ENCODE assay signal across 13 cellular contexts in genomic region chr2:131016826-131017596, GRCh38.
A peak's percentile ranks its signal among the peaks of the same experiment; 100 is the strongest.
DNase-seq lines count a peak whose midpoint lies in the region; TF ChIP-seq lines count a peak whose summit lies in the region.
"Had no signal": no experiment of that assay in that cellular context is flagged by ENCODE, and none has a peak within 500 bp of the region (broad histone marks: within the 10 kb centered on the region; RNA-seq: fewer than 3 reads in every experiment).

No MANE protein-coding gene starts in this region.

- H3K9me2 ChIP-seq in SK-N-SH, result no peaks in the 10 kb centered on the region

- H3K27me3 ChIP-seq in SK-N-SH (ENCODE audit: insufficient read depth), result no peaks in the 10 kb centered on the region; the same call in 1 of the 2 replicates
- peaks cover 0 to 5% (median 0%) of the 10 kb centered on the region in 4 donors for H3K27me3 ChIP-seq in esophagus squamous epithelium

- H3F3A ChIP-seq in SK-N-SH (replicated peaks; ENCODE audit: insufficient read depth), result peaks cover 5% of the 10 kb centered on the region

- no peak for TF ChIP-seq POLR2A in esophagus squamous epithelium (IDR thresholded peaks at IDR 0.05)

- no peak for TF ChIP-seq CTCF in SK-N-SH (IDR thresholded peaks at IDR 0.05)
- TF ChIP-seq CTCF in esophagus squamous epithelium (IDR thresholded peaks at IDR 0.05), result no peak

- H3K9me3 ChIP-seq in SK-N-SH, result no peaks in the 10 kb centered on the region
- H3K9me3 ChIP-seq in esophagus squamous epithelium, result no peaks in the 10 kb centered on the region

- no peaks in the 10 kb centered on the region for H3K79me2 ChIP-seq in SK-N-SH (ENCODE audit: insufficient read depth)

- H3K4me1 ChIP-seq in SK-N-SH (ENCODE audit: control insufficient read depth in 1 of 2, insufficient read depth in 2 of 2, low read depth in 1 of 2, low read length in 1 of 2), result no peaks in the 10 kb centered on the region; a peak in 1 of 4 replicates
- peaks cover 8 to 27% (median 9%) of the 10 kb centered on the region in 3 donors for H3K4me1 ChIP-seq in esophagus squamous epithelium

- peak overlapping the region in 1 of 2 experiments; percentile 33; a peak in 1 of 4 replicates for H3K4me3 ChIP-seq in SK-N-SH (ENCODE audit: low read depth in 2 of 2, low read length in 1 of 2)
- H3K4me3 ChIP-seq in esophagus squamous epithelium, result peak overlapping the region in 1 of 4 donors; percentile 15

- 25% methylated on average over 6 of the region's 6 CpGs for WGBS in SK-N-SH (ENCODE audit: low lambda C conversion rate)
- 18 to 30% methylated on average over 6 of the region's 6 CpGs for whole genome bisulfite sequencing in esophagus squamous epithelium, 2 donors

- DNase-seq in EL (peak; percentile 14), SK-N-SH (no peak), esophagus squamous epithelium (lab: John Stamatoyannopoulos, UW) (no peak), putamen (ENCODE audit: low spot score) (peak; percentile 80), NCI-H345 (lab: John Stamatoyannopoulos, UW) (no peak), COLO668 (lab: John Stamatoyannopoulos, UW; ENCODE audit: unreplicated experiment) (no peak)
- DNase-seq in activated naive CD4-positive, alpha-beta T cell treated with anti-CD3 and anti-CD28 coated beads, Interleukin-2, amount 50 U/mL, for 16 hours, result no peak
- DNase-seq in stimulated activated CD4-positive, alpha-beta T cell treated with anti-CD3 and anti-CD28 coated beads, Interleukin-12 subunit alpha, Interleukin-12 subunit beta, amount 100 ng/mL, for 4 hours, result no peak
- DNase-seq: activated CD8-positive, alpha-beta T cell treated with anti-CD3 and anti-CD28 coated beads, Interleukin-2, amount 10 ng/mL, durations not matched to agents 7 days and 5 days; Karpas-422; mesendoderm; NCI-H446 treated with DMSO at 0.1 percent for 48 hours; stimulated activated CD8-positive, alpha-beta memory T cell treated with anti-CD3 and anti-CD28 coated beads, Interleukin-4, amount 100 ng/mL, for 48 hours had no signal

- TF ChIP-seq EP300 in SK-N-SH (IDR thresholded peaks at IDR 0.05; ENCODE audit: borderline replicate concordance in 1 of 2, low read depth in 1 of 2, low read length in 1 of 2), result no peak

- POLR2A ChIA-PET in SK-N-SH (lab: Yijun Ruan, JAX), result no interaction called here

- H3K9ac ChIP-seq in SK-N-SH, result peak overlapping the region; percentile 2; the same call in 1 of the 2 replicates

- H4K20me1 ChIP-seq in SK-N-SH (ENCODE audit: insufficient read depth), result no peaks in the 10 kb centered on the region

- H2AFZ ChIP-seq in SK-N-SH (ENCODE audit: low read depth), result peak overlapping the region; percentile 37; the same call in 1 of the 2 replicates

- H3K36me3 ChIP-seq in SK-N-SH (replicated peaks in 1 of 2; ENCODE audit: control insufficient read depth in 1 of 2, insufficient read depth in 2 of 2, low read length in 1 of 2) (no peaks in the 10 kb centered on the region), esophagus squamous epithelium (no peaks in the 10 kb centered on the region)

- peak overlapping the region; percentile 67 for H3K4me2 ChIP-seq in SK-N-SH

- no peak for TF ChIP-seq RAD21 in SK-N-SH (IDR thresholded peaks at IDR 0.05; ENCODE audit: low read length)

- intact Hi-C loops in esophagus squamous epithelium (cut with DNase I), result no loop called here

- CTCF ChIA-PET in SK-N-SH (lab: Yijun Ruan, JAX), result interaction anchor here (1.3 kb wide), 1 partner anchor 13 kb away, joined by 3 read pairs; no protein-coding TSS in a partner anchor

- H3K27ac ChIP-seq in SK-N-SH (ENCODE audit: low read depth in 2 of 2, low read length in 1 of 2) (no peak overlapping the region), esophagus squamous epithelium (peak overlapping the region; percentile 58 to 72 (median 64))

TF ChIP-seq in SK-N-SH, 30 proteins besides CTCF, POLR2A, EP300 and RAD21:
- TF ChIP-seq JUND (IDR thresholded peaks at IDR 0.05), result no peak
- no peak for TF ChIP-seq MAX (IDR thresholded peaks at IDR 0.05; ENCODE audit: low read depth)
- TF ChIP-seq IRF3 (IDR thresholded peaks at IDR 0.05; ENCODE audit: low read depth, low read length), result no peak
- no peak for TF ChIP-seq CHD2 (IDR thresholded peaks at IDR 0.05; ENCODE audit: low read length, partially characterized antibody)
- TF ChIP-seq FOXJ3 (CRISPR knock-in tag; IDR thresholded peaks at IDR 0.05), result no peak
- TF ChIP-seq TEAD4 (IDR thresholded peaks at IDR 0.05; ENCODE audit: borderline replicate concordance, insufficient read depth), result no peak
- no peak for TF ChIP-seq RXRA (IDR thresholded peaks at IDR 0.05; ENCODE audit: borderline replicate concordance, low read depth)
- TF ChIP-seq ELF1 (IDR thresholded peaks at IDR 0.05), result no peak
- TF ChIP-seq SMC3 (IDR thresholded peaks at IDR 0.05; ENCODE audit: low read depth, low read length), result no peak
- no peak for TF ChIP-seq RFX5 (IDR thresholded peaks at IDR 0.05; ENCODE audit: low read length)
- TF ChIP-seq SIN3A (IDR thresholded peaks at IDR 0.05; ENCODE audit: borderline replicate concordance, low read depth, low read length), result no peak
- TF ChIP-seq TAF1 (IDR thresholded peaks at IDR 0.05; ENCODE audit: borderline replicate concordance, low read depth, low read length), result no peak
- no peak for TF ChIP-seq MXI1 (IDR thresholded peaks at IDR 0.05; ENCODE audit: low read depth, low read length)
- no peak for TF ChIP-seq NFIC (IDR thresholded peaks at IDR 0.05; ENCODE audit: borderline replicate concordance)
- no peak for TF ChIP-seq USF1 (IDR thresholded peaks at IDR 0.05; ENCODE audit: borderline replicate concordance, low read depth)

Comparison
In these comparisons a context has a peak if more than half of its experiments do, and no peak if none do; other contexts are left out.
1. DNase-seq: peak in EL (single experiment) and putamen (single experiment); none in SK-N-SH (single experiment), esophagus squamous epithelium (single experiment), activated naive CD4-positive, alpha-beta T cell treated with anti-CD3 and anti-CD28 coated beads, Interleukin-2, amount 50 U/mL, for 16 hours (single experiment), NCI-H345 (single experiment), stimulated activated CD4-positive, alpha-beta T cell treated with anti-CD3 and anti-CD28 coated beads, Interleukin-12 subunit alpha, Interleukin-12 subunit beta, amount 100 ng/mL, for 4 hours (single experiment) and COLO668 (single experiment).
2. H3K27ac ChIP-seq: peak in esophagus squamous epithelium (4 of 4); none in SK-N-SH (0 of 2).